Comparison of ENCODE assay signal across 1 cellular context in the genomic region with DNA sequence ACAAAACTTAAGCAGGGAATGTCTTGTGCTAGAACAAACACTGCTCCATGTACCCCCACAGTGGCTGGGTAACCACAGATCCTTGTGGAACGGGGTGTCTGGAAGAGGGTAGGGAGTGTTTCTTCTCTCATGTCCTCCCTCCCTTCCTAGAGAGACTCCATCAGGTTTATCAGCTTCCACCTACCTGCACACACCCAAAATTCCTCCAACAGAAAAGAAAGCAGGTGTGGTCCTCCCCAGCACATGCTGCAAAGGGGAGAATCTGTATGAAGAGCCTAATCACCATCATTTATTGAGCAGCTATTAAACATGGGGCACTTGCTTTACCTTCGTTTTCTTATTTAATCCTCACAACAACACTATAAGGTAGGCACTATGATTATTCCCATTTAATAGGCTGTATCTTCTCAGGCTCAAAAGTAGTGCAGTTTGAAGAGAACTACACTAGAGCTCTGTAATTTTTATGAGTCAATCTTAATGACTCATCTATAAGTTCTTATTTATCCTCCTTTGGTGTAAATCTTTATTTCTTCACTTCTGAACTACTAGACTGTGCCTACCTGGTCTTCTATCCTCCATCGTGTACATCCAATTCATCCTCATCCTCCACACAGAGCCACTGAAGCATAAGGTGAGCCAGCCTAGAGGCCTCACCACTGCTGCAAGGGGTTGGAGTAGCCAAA.
TF ChIP-seq lines count a peak whose summit lies in the region.

No MANE protein-coding gene starts in this region.

TF ChIP-seq in GM23338, 12 proteins besides CTCF, POLR2A, EP300 and RAD21 (continued from another document):
- TF ChIP-seq ZNF462 (CRISPR knock-in tag; IDR thresholded peaks at IDR 0.05) (no peak), CREB1 (CRISPR knock-in tag; IDR thresholded peaks at IDR 0.05; ENCODE audit: low read depth) (no peak), ZNF331 (CRISPR knock-in tag; IDR thresholded peaks at IDR 0.05; ENCODE audit: low read depth) (no peak), NANOG (IDR thresholded peaks at IDR 0.05; ENCODE audit: borderline replicate concordance) (no peak), ETS1 (IDR thresholded peaks at IDR 0.05) (no peak), EZH2phosphoT487 (IDR thresholded peaks at IDR 0.05; ENCODE audit: unreplicated experiment) (no peak), ZNF114 (CRISPR knock-in tag; IDR thresholded peaks at IDR 0.05) (no peak), EZH2 (IDR thresholded peaks at IDR 0.05; ENCODE audit: low read depth, unreplicated experiment) (no peak), STAT1 (IDR thresholded peaks at IDR 0.05; ENCODE audit: unreplicated experiment) (no peak)
- TF ChIP-seq, protein P1, sequence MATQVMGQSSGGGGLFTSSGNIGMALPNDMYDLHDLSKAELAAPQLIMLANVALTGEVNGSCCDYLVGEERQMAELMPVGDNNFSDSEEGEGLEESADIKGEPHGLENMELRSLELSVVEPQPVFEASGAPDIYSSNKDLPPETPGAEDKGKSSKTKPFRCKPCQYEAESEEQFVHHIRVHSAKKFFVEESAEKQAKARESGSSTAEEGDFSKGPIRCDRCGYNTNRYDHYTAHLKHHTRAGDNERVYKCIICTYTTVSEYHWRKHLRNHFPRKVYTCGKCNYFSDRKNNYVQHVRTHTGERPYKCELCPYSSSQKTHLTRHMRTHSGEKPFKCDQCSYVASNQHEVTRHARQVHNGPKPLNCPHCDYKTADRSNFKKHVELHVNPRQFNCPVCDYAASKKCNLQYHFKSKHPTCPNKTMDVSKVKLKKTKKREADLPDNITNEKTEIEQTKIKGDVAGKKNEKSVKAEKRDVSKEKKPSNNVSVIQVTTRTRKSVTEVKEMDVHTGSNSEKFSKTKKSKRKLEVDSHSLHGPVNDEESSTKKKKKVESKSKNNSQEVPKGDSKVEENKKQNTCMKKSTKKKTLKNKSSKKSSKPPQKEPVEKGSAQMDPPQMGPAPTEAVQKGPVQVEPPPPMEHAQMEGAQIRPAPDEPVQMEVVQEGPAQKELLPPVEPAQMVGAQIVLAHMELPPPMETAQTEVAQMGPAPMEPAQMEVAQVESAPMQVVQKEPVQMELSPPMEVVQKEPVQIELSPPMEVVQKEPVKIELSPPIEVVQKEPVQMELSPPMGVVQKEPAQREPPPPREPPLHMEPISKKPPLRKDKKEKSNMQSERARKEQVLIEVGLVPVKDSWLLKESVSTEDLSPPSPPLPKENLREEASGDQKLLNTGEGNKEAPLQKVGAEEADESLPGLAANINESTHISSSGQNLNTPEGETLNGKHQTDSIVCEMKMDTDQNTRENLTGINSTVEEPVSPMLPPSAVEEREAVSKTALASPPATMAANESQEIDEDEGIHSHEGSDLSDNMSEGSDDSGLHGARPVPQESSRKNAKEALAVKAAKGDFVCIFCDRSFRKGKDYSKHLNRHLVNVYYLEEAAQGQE (IDR thresholded peaks at IDR 0.05; ENCODE audit: unreplicated experiment) = no peak
